Comparison of ENCODE assay signal across 8 cellular contexts in the genomic region with DNA sequence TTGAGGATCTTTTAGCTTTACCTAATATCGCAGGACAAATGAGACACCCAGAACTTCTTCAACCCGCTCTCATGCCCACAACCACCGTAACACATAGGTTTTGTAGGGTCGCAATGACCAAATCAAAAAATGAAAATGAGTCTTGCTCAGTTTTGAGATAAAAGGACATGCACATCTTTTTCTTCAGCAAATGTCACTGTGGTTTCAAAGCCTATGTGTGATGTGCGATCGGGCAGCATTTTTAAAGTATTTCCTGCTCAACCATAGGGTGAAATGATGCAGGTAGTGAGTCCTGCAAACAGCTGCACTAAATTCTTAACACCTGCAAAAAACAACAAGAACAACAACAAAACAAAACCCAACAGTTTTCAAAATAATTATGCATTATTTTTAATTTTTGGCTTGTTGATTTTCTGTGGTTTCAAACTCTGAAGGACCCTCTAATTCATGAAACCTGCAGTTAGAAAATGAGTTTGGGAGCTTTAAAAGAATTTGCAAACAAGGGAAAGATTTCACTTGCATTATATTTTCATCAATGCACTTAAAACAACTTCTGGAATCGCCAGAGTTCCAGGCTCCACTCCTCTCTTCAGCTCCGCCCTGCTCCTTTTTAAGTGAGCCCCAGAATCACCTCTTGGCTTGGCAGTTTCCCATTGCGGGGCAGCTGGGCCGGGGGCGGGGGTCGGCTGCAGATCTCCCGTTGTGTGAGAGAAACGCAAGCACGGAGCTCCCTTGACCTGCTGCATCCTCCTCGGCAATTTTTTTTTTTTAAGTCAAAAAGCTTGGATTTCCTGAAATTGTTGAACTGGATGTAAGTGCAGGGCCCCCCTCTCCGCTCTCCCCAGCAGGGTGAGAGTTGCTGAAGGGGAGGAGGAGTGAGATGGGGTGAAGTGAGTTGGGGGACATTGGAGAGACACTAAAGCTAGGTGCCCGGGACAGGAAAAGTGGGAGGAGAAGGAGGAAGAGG.
DNase-seq lines count a peak whose midpoint lies in the region; ATAC-seq and TF ChIP-seq lines count a peak whose summit lies in the region.

No MANE protein-coding gene starts in this region.

- H3K4me1 ChIP-seq in left ventricle myocardium inferior, result peaks cover 26% of the 10 kb centered on the region
- peaks cover 7 to 30% of the 10 kb centered on the region in 2 donors for H3K4me1 ChIP-seq in muscle layer of duodenum (ENCODE audit: control insufficient read depth in 1 of 2, insufficient read depth in 2 of 2, low read length in 2 of 2)

- no peak for TF ChIP-seq CTCF in left ventricle myocardium inferior (IDR thresholded peaks at IDR 0.05; ENCODE audit: borderline replicate concordance)

- H3K27ac ChIP-seq in left ventricle myocardium inferior (replicated peaks), result peak overlapping the region; percentile 12
- peak overlapping the region; percentile 26 for H3K27ac ChIP-seq in caudate nucleus (ENCODE audit: low read depth, low read length)
- H3K27ac ChIP-seq in muscle layer of duodenum (ENCODE audit: low read length), result no peak overlapping the region

- peaks cover 85% of the 10 kb centered on the region for H3K27me3 ChIP-seq in left ventricle myocardium inferior (ENCODE audit: low read depth)
- no peaks in the 10 kb centered on the region for H3K27me3 ChIP-seq in muscle layer of duodenum (ENCODE audit: low read depth, low read length)

- no peak for DNase-seq in left ventricle myocardium inferior
- no peak for DNase-seq in cardiac septum (ENCODE audit: low spot score)
- DNase-seq in caudate nucleus (lab: John Stamatoyannopoulos, UW), result no peak
- DNase-seq in NCI-H1092 treated with DMSO at 0.1 percent for 48 hours (lab: John Stamatoyannopoulos, UW), result no peak
- no peak for DNase-seq in NCI-H1417 treated with DMSO at 0.1 percent for 48 hours (lab: John Stamatoyannopoulos, UW)
- no peak for DNase-seq in H4 (ENCODE audit: low spot score)

- H3K36me3 ChIP-seq in left ventricle myocardium inferior (no peaks in the 10 kb centered on the region), muscle layer of duodenum (ENCODE audit: control insufficient read depth in 1 of 2, insufficient read depth in 2 of 2, low read length in 2 of 2) (peaks cover 0 to 2% of the 10 kb centered on the region in 2 donors)

- H3K4me3 ChIP-seq in left ventricle myocardium inferior (peak overlapping the region; percentile 70), muscle layer of duodenum (ENCODE audit: low read depth in 1 of 2, low read length in 2 of 2) (peak overlapping the region; percentile 72 to 83)

- no peak for ATAC-seq in HG03439 (IDR thresholded peaks at IDR 0.05; ENCODE audit: unreplicated experiment)

- no peaks in the 10 kb centered on the region for H3K9me3 ChIP-seq in left ventricle myocardium inferior (replicated peaks)
- no peaks in the 10 kb centered on the region for H3K9me3 ChIP-seq in muscle layer of duodenum (ENCODE audit: control insufficient read depth in 1 of 2, low read length in 2 of 2)

- intact Hi-C loops in left ventricle myocardium inferior (cut with micrococcal nuclease), result no loop called here
- intact Hi-C loops in cardiac septum (cut with DNase I), result loop anchor here (10.0 kb wide), 1 partner anchor 79 kb away; no protein-coding TSS in a partner anchor
